Comparison of ENCODE assay signal across 7 cellular contexts in the genomic region with DNA sequence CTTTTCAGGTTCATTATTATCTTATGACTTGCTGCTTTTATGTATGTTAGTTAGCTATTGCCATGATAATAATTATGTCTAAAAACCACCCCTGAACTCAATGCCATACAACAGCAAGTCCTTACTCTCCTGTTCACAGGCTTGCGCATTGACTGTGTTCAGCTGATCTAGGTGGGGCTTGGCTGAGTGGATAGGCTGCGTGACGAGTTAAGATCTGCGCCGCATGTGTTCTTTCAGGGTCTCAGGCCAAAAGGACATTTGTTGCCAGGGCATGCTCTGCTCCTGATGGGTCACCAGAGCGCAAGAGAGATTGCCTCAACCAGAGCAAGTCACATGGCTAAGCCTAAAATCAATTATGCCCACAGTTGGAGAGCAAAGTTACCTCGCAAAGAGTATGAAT. TPM values are rescaled to one million over a fixed set of nuclear protein-coding genes. Genes with fewer than 3 reads are reported as not detected.
DNase-seq lines count a peak whose midpoint lies in the region; ATAC-seq and TF ChIP-seq lines count a peak whose summit lies in the region.

No MANE protein-coding gene starts in this region.

- H2AFZ ChIP-seq in neuron (ENCODE audit: low read depth, low read length) = peak overlapping the region; percentile 93

- intact Hi-C loops in esophagus squamous epithelium (cut with DNase I) = no loop called here

- H3K4me3 ChIP-seq in GM12864 (ENCODE audit: low read depth, low read length) = peak overlapping the region; percentile 52
- H3K4me3 ChIP-seq in SJCRH30 = peak overlapping the region; percentile 75
- H3K4me3 ChIP-seq in esophagus squamous epithelium = peak overlapping the region; percentile 55 to 88 (median 74)
- H3K4me3 ChIP-seq in neuron (ENCODE audit: low read length) = peak overlapping the region; percentile 64

- no peaks in the 10 kb centered on the region for H3K27me3 ChIP-seq in SJCRH30
- H3K27me3 ChIP-seq in esophagus squamous epithelium = no peaks in the 10 kb centered on the region
- no peaks in the 10 kb centered on the region for H3K27me3 ChIP-seq in neuron (ENCODE audit: insufficient read depth, low read length)

- 49 to 67% methylated on average over 6 to 7 of the region's 7 CpGs for WGBS in esophagus squamous epithelium, 2 donors

- H3K36me3 ChIP-seq in SJCRH30 = peaks cover 32% of the 10 kb centered on the region
- H3K36me3 ChIP-seq in esophagus squamous epithelium = peaks cover 0 to 62% (median 0%) of the 10 kb centered on the region in 3 donors
- H3K36me3 ChIP-seq in neuron (ENCODE audit: insufficient read depth, low read length) = peaks cover 42% of the 10 kb centered on the region

- TF ChIP-seq CTCF in GM12864 (IDR thresholded peaks at IDR 0.05; ENCODE audit: low read depth, low read length, missing control alignments) (no peak), esophagus squamous epithelium (IDR thresholded peaks at IDR 0.05) (no peak)

- peaks cover 33% of the 10 kb centered on the region for H3K9me3 ChIP-seq in SJCRH30 (replicated peaks)
- peaks cover 0 to 18% (median 3%) of the 10 kb centered on the region in 3 donors for H3K9me3 ChIP-seq in esophagus squamous epithelium
- peaks cover 33% of the 10 kb centered on the region for H3K9me3 ChIP-seq in neuron (ENCODE audit: low read length)

- H3K4me1 ChIP-seq in SJCRH30 (no peaks in the 10 kb centered on the region), esophagus squamous epithelium (peaks cover 10 to 21% (median 12%) of the 10 kb centered on the region in 3 donors), neuron (ENCODE audit: insufficient read depth, low read length) (no peaks in the 10 kb centered on the region)

- ATAC-seq in GM19035 (IDR thresholded peaks at IDR 0.05; ENCODE audit: unreplicated experiment) (no peak), HG03039 (IDR thresholded peaks at IDR 0.05; ENCODE audit: unreplicated experiment) (no peak)

- DNase-seq in GM12864 (ENCODE audit: low read depth) (no peak), SJCRH30 (peak; percentile 65 to 68), esophagus squamous epithelium (lab: John Stamatoyannopoulos, UW) (no peak), amniotic stem cell (lab: John Stamatoyannopoulos, UW) (no peak)

- no peak for TF ChIP-seq POLR2A in esophagus squamous epithelium (IDR thresholded peaks at IDR 0.05)

- H3K27ac ChIP-seq in SJCRH30 (peak overlapping the region; percentile 85), esophagus squamous epithelium (peak overlapping the region in 3 of 4 donors; percentile 86 to 96 (median 95))

RNA-seq across cellular contexts. Expression of a gene that starts 0.9 kb away (rescaled TPM):
- 14.3 and 17.0 TPM in 2 replicates for total RNA-seq in SJCRH30 (2014; rRNA removed; shearing (Covaris generic))
- 1 to 10 TPM; 2.8 to 9.3 (median 4.1) TPM for total RNA-seq in esophagus squamous epithelium

RNA-seq across cellular contexts. Expression of a gene that starts 0.9 kb away (rescaled TPM):
- total RNA-seq in SJCRH30 (2014; rRNA removed; shearing (Covaris generic)) = 7.0 and 9.5 TPM in 2 replicates
- 1 to 10 TPM in 3 of 4 donors, under 1 TPM in 1; 0.70 to 2.7 (median 1.9) TPM for total RNA-seq in esophagus squamous epithelium

Comparison
In these comparisons a context has a peak if more than half of its experiments do, and no peak if none do; other contexts are left out.
1. DNase-seq: peak in SJCRH30 (2 of 2); none in GM12864 (single experiment), esophagus squamous epithelium (single experiment) and amniotic stem cell (single experiment).
2. Peak in every context shown above with its lines, with median percentiles within 50 percentile points of each other: H3K4me3 ChIP-seq.